8 cellular contexts compared by ENCODE assay signal in the genomic region with DNA sequence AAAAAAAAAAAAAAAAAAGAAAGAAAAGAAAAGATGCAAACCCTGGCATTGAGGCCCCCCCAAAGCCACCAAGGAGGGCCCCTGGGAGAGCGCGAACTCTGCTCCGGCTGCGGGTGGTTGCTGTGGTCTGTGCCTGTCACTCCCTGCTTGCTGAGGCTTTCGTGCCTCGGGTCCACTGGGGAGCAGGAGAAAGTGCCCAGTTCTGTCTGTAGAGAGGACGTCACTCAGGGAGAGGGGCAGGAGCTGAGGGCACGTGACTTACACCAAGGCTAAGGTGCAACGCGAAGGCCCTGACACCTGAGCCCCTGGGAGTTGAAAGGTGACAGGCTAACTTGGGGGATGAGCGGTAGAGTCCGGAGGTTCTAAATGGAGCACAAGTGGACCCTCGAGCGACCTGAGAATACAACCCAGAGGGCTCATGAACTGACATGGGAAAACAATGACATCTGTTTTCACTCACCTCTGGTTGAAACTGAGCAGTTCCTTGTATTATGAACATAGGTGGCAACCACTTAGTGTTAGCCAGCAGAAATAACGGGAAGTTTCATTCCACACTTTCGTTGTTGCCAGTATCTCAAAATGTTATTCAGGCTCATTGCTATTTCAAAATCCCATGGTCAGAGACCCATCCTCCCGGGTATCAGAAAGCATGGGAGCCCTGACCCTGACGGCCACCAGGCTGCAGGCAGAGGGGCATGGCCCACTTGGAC.
DNase-seq lines count a peak whose midpoint lies in the region; ATAC-seq, FAIRE-seq and TF ChIP-seq lines count a peak whose summit lies in the region.

No MANE protein-coding gene starts in this region.

- no peak overlapping the region for H2BK120ac ChIP-seq in H9 (ENCODE audit: low read depth, low read length, poor library complexity, severe bottlenecking)

- H3K4me3 Mint-ChIP-seq in H9 = peak overlapping the region in 1 of 2 experiments; percentile 53; a peak in 1 of 5 replicates

- H3K4me3 ChIP-seq in OCI-LY1 (ENCODE audit: low read depth, low read length, poor library complexity, severe bottlenecking) (no peak overlapping the region), hepatocyte (no peak overlapping the region), kidney (ENCODE audit: low read length in 2 of 2) (peak overlapping the region in 1 of 2 donors; percentile 11)

- H3K9me3 Mint-ChIP-seq in H9 = peaks cover 0 to 3% of the 10 kb centered on the region in 2 experiments; a peak in 2 of 5 replicates

- peaks cover 24% of the 10 kb centered on the region in 2 experiments for H3K4me1 Mint-ChIP-seq in H9

- H2AFZ ChIP-seq in H9 (ENCODE audit: low read length) = no peak overlapping the region
- no peak overlapping the region for H2AFZ ChIP-seq in OCI-LY1 (ENCODE audit: low read length)
- peak overlapping the region; percentile 41 for H2AFZ ChIP-seq in hepatocyte

- peak; percentile 10 for ATAC-seq in GM18499 (IDR thresholded peaks at IDR 0.05; ENCODE audit: insufficient read depth, unreplicated experiment)

- no peak overlapping the region for H2BK15ac ChIP-seq in H9 (ENCODE audit: low read depth, low read length)

- no peak for FAIRE-seq in kidney (lab: Jason Lieb, UNC)

- H3K9ac ChIP-seq in H9 (ENCODE audit: extremely low read depth, insufficient read length, low read length) = no peak overlapping the region
- no peak overlapping the region for H3K9ac ChIP-seq in OCI-LY1 (ENCODE audit: low read length)
- H3K9ac ChIP-seq in kidney (ENCODE audit: low read length in 2 of 2) = no peak overlapping the region

- H3K36me3 ChIP-seq in OCI-LY1 (ENCODE audit: insufficient read depth, low read length) (no peaks in the 10 kb centered on the region; the same call in 1 of the 2 replicates), hepatocyte (replicated peaks; ENCODE audit: insufficient read depth, low read depth) (no peaks in the 10 kb centered on the region), kidney (ENCODE audit: control insufficient read depth in 1 of 2, insufficient read depth in 2 of 2, low read length in 2 of 2) (no peaks in the 10 kb centered on the region)

- DNase-seq in H9 = no peak
- DNase-seq in hepatocyte (ENCODE audit: low spot score) = no peak
- DNase-seq in T-helper 9 cell = no peak
- no peak for DNase-seq in COR-L47 (lab: John Stamatoyannopoulos, UW)
- no peak for DNase-seq in kidney
- no peak for DNase-seq in NCI-H1417 (lab: John Stamatoyannopoulos, UW)

- H2BK12ac ChIP-seq in H9 (ENCODE audit: insufficient read length, low read depth, low read length) = no peak overlapping the region

- H3K79me1 ChIP-seq in H9 (ENCODE audit: insufficient read depth, low read depth, low read length, poor library complexity, severe bottlenecking) = no peaks in the 10 kb centered on the region

- intact Hi-C loops in kidney (cut with DNase I) = loop anchor here (10.0 kb wide), 1 partner anchor 257 kb away; no protein-coding TSS in a partner anchor

- H3K4ac ChIP-seq in H9 (ENCODE audit: low read depth, low read length) = no peak overlapping the region

- no peaks in the 10 kb centered on the region for H3K79me2 ChIP-seq in H9 (ENCODE audit: insufficient read depth, low read length)
- H3K79me2 ChIP-seq in OCI-LY1 (ENCODE audit: insufficient read depth, low read length) = no peaks in the 10 kb centered on the region
- H3K79me2 ChIP-seq in hepatocyte = no peaks in the 10 kb centered on the region

- no peak overlapping the region for H2BK5ac ChIP-seq in H9 (ENCODE audit: insufficient read length, low read length)

- peak overlapping the region in 2 of 3 experiments; percentile 36 to 62; a peak in 2 of 7 replicates for H3K27ac Mint-ChIP-seq in H9

- H3K27me3 Mint-ChIP-seq in H9 (ENCODE audit: low read depth) = peaks cover 18% of the 10 kb centered on the region

- TF ChIP-seq CTCF in H9 (conservative IDR thresholded peaks at IDR 0.05) (no peak), OCI-LY1 (IDR thresholded peaks at IDR 0.05; ENCODE audit: low read length) (no peak), hepatocyte (IDR thresholded peaks at IDR 0.05; ENCODE audit: poor library complexity) (no peak), kidney (IDR thresholded peaks at IDR 0.05; ENCODE audit: borderline replicate concordance, extremely low read depth, insufficient read depth) (no peak)

- H3K4me2 ChIP-seq in H9 (ENCODE audit: insufficient read depth, insufficient read length, low read length) (peak overlapping the region; percentile 1), OCI-LY1 (ENCODE audit: low read length) (peak overlapping the region; percentile 28; the same call in 1 of the 2 replicates), hepatocyte (peak overlapping the region; percentile 50)

- no peak overlapping the region for H3K18ac ChIP-seq in H9 (ENCODE audit: insufficient read length, low read depth, low read length)

- no peak overlapping the region for H3T11ph ChIP-seq in H9 (ENCODE audit: low read length)

- H3K56ac ChIP-seq in H9 (ENCODE audit: insufficient read length, low read depth, low read length) = no peak overlapping the region

- H3K23me2 ChIP-seq in H9 (ENCODE audit: insufficient read length, low read depth, low read length, poor library complexity, severe bottlenecking) = no peaks in the 10 kb centered on the region

- no peak overlapping the region for H2BK20ac ChIP-seq in H9 (ENCODE audit: low read depth, low read length, poor library complexity, severe bottlenecking)

- H4K8ac ChIP-seq in H9 (replicated peaks; ENCODE audit: insufficient read length, low read depth, low read length) = no peak overlapping the region

- H3K27ac ChIP-seq in H9 (ENCODE audit: insufficient read length, low read depth, low read length) (no peak overlapping the region), OCI-LY1 (ENCODE audit: low read depth, low read length, poor library complexity, severe bottlenecking) (no peak overlapping the region), hepatocyte (no peak overlapping the region), kidney (ENCODE audit: low read depth in 2 of 2, low read length in 2 of 2) (peak overlapping the region in 1 of 2 donors; percentile 25)

- H3K27me3 ChIP-seq in H9 (ENCODE audit: insufficient read depth, low read length) = no peaks in the 10 kb centered on the region
- peaks cover 38% of the 10 kb centered on the region for H3K27me3 ChIP-seq in OCI-LY1 (ENCODE audit: insufficient read depth, low read length)
- H3K27me3 ChIP-seq in hepatocyte = no peaks in the 10 kb centered on the region

- H3K9me2 ChIP-seq in OCI-LY1 (ENCODE audit: low read depth, low read length) = no peaks in the 10 kb centered on the region
- no peaks in the 10 kb centered on the region for H3K9me2 ChIP-seq in hepatocyte (replicated peaks; ENCODE audit: insufficient read depth)

- H3K23ac ChIP-seq in H9 (ENCODE audit: insufficient read length, low read depth, low read length) = no peak overlapping the region

- no peak overlapping the region for H2AK5ac ChIP-seq in H9 (ENCODE audit: insufficient read length, low read length)

- H3K4me1 ChIP-seq in H9 (ENCODE audit: insufficient read depth, low read length) (peaks cover 2% of the 10 kb centered on the region; the same call in 1 of the 2 replicates), OCI-LY1 (ENCODE audit: insufficient read depth, low read length, severe bottlenecking) (peaks cover 26% of the 10 kb centered on the region), hepatocyte (ENCODE audit: insufficient read depth) (peaks cover 3% of the 10 kb centered on the region), kidney (ENCODE audit: control insufficient read depth in 1 of 2, insufficient read depth in 1 of 2, low read depth in 1 of 2, low read length in 2 of 2) (peaks cover 0 to 6% of the 10 kb centered on the region in 2 donors)

- H3K36me3 Mint-ChIP-seq in H9 (ENCODE audit: insufficient read depth in 1 of 3, low read depth in 3 of 3) = peaks cover 0 to 3% (median 0%) of the 10 kb centered on the region in 3 experiments; a peak in 1 of 7 replicates

- no peaks in the 10 kb centered on the region for H4K20me1 ChIP-seq in H9 (ENCODE audit: control insufficient read depth, insufficient read depth, insufficient read length)
- H4K20me1 ChIP-seq in OCI-LY1 (ENCODE audit: insufficient read depth, low read length) = no peaks in the 10 kb centered on the region
- no peaks in the 10 kb centered on the region for H4K20me1 ChIP-seq in hepatocyte (ENCODE audit: insufficient read depth, poor library complexity, severe bottlenecking)

- H4K5ac ChIP-seq in H9 (ENCODE audit: insufficient read length, low read depth, low read length) = no peak overlapping the region

- H3K14ac ChIP-seq in H9 (ENCODE audit: insufficient read depth, low read length) = no peak overlapping the region; the same call in 1 of the 2 replicates

- WGBS in H9 (ENCODE audit: extremely low coverage, insufficient read length, low lambda C conversion rate) = no CpG with 5 or more reads among the region's 18 CpGs
- WGBS in hepatocyte (ENCODE audit: low lambda C conversion rate, missing lambda C conversion rate) = 80% methylated on average over 18 of the region's 18 CpGs

- H4K91ac ChIP-seq in H9 (ENCODE audit: insufficient read length, low read depth, low read length) = no peak overlapping the region

- no peaks in the 10 kb centered on the region for H3F3A ChIP-seq in OCI-LY1 (ENCODE audit: insufficient read depth, low read length)

- H3K9me3 ChIP-seq in H9 (ENCODE audit: control insufficient read depth, low read depth, low read length) (no peaks in the 10 kb centered on the region), OCI-LY1 (ENCODE audit: low read length) (0 out of 2 replicates have a peak, but pooled peaks cover 2% of the 10 kb centered on the region), hepatocyte (ENCODE audit: low read depth) (no peaks in the 10 kb centered on the region), kidney (ENCODE audit: control insufficient read depth in 1 of 2, low read length in 2 of 2) (no peaks in the 10 kb centered on the region)
